ENCODE assay signal across 26 cellular contexts in the genomic region with DNA sequence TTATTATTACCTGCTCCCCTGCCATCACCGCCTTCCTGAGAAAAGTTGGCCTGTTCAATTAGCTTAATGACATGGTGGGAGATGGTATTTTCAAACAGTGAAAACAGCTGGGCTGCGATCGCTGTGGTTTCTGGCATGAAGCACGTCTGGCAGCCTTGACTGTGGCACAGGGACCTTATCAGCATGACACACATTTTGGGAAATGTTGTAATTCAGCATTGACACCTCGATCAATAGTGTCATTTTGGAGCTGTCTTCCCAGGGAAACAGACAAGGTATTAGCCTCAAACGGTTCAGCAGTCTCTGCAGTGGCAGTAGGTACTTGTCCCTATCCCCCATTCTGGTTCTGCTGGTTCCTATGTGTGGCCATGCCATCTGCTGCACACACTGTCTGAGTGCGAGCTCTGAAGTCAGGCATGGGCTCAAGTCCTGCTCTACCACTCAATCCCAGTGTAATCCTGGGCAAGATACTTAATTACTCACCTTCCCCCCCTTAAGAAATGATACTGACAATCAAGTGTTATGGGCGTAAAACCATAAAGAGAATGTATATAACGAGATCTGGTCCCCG.
A peak's percentile ranks its signal among the peaks of the same experiment; 100 is the strongest.
DNase-seq lines count a peak whose midpoint lies in the region; ATAC-seq, FAIRE-seq and TF ChIP-seq lines count a peak whose summit lies in the region.
"Had no signal": no experiment of that assay in that cellular context is flagged by ENCODE, and none has a peak within 500 bp of the region (broad histone marks: within the 10 kb centered on the region; RNA-seq: fewer than 3 reads in every experiment).

No MANE protein-coding gene starts in this region.

- no peak for TF ChIP-seq POLR2A in heart left ventricle (IDR thresholded peaks at IDR 0.05)

- H3K4me3 ChIP-seq in heart left ventricle, result no peak overlapping the region
- no peak overlapping the region for H3K4me3 ChIP-seq in pancreas
- H3K4me3 ChIP-seq: adrenal gland, gastrocnemius medialis, hepatocyte, PC-9, smooth muscle cell, upper lobe of right lung had no signal

- peak; percentile 33 for DNase-seq in NCI-H2227 treated with DMSO at 0.1 percent for 48 hours (lab: John Stamatoyannopoulos, UW)
- no peak for DNase-seq in NCI-H2227 (lab: John Stamatoyannopoulos, UW; ENCODE audit: unreplicated experiment)
- DNase-seq in NCI-H1694 treated with DMSO at 0.1 percent for 48 hours (lab: John Stamatoyannopoulos, UW), result peak; percentile 72
- peak in 2 of 5 donors; percentile 28 to 36 for DNase-seq in heart left ventricle
- peak in 1 of 6 donors; percentile 14 for DNase-seq in pancreas
- DNase-seq in NCI-H1930 (lab: John Stamatoyannopoulos, UW), result no peak
- DNase-seq in MV-4-11 (lab: John Stamatoyannopoulos, UW), result no peak
- DNase-seq: activated CD4-positive, alpha-beta memory T cell treated with anti-CD3 and anti-CD28 coated beads, Interleukin-2, amount 10 ng/mL, durations not matched to agents 7 days and 5 days; activated CD8-positive, alpha-beta memory T cell treated with anti-CD3 and anti-CD28 coated beads, Interleukin-2, amount 50 U/mL, for 48 hours; activated naive CD4-positive, alpha-beta T cell treated with anti-CD3 and anti-CD28 coated beads, Interleukin-2, amount 10 ng/mL, durations not matched to agents 7 days and 5 days; CD4-positive, alpha-beta T cell; kidney glomerular epithelial cell; mammary epithelial cell; stimulated activated naive CD4-positive, alpha-beta T cell; T-helper 17 cell; upper lobe of right lung had no signal

- H3K27ac ChIP-seq in heart left ventricle (peak overlapping the region in 7 of 12 donors; percentile 3 to 70 (median 41)), pancreas (no peak overlapping the region)
- H3K27ac ChIP-seq: adrenal gland, hepatocyte, PC-9, upper lobe of right lung had no signal

- ATAC-seq in heart left ventricle, result peak in 3 of 4 donors; percentile 37 to 51 (median 41)
- peak in 3 of 4 donors; percentile 44 to 59 (median 50) for ATAC-seq in pancreas
- no peak for ATAC-seq in HG03565 (IDR thresholded peaks at IDR 0.05; ENCODE audit: unreplicated experiment)
- ATAC-seq: SK-N-SH treated with all-trans-retinoic acid at 6 μM for 48 hours, T-helper 17 cell, upper lobe of right lung had no signal

- WGBS in heart left ventricle, 4 donors, result 51 to 63% (median 54%) methylated on average over 10 of the region's 10 CpGs
- 45 to 48% methylated on average over 10 of the region's 10 CpGs for WGBS in pancreas, 2 donors

- H3K4me1 ChIP-seq in heart left ventricle (peaks cover 0 to 36% (median 6%) of the 10 kb centered on the region in 12 donors), pancreas (peaks cover 0 to 5% (median 0%) of the 10 kb centered on the region in 3 donors)
- H3K4me1 ChIP-seq: adrenal gland, upper lobe of right lung had no signal

- H3K9me3 ChIP-seq in heart left ventricle, result peaks cover 0 to 5% (median 0%) of the 10 kb centered on the region in 12 donors
- no peaks in the 10 kb centered on the region for H3K9me3 ChIP-seq in pancreas
- H3K9me3 ChIP-seq: adrenal gland, gastrocnemius medialis, upper lobe of right lung had no signal

- H3K36me3 ChIP-seq in heart left ventricle (no peaks in the 10 kb centered on the region), pancreas (no peaks in the 10 kb centered on the region)
- H3K36me3 ChIP-seq: adrenal gland, gastrocnemius medialis, upper lobe of right lung had no signal

- no peaks in the 10 kb centered on the region for H3K27me3 ChIP-seq in heart left ventricle
- no peaks in the 10 kb centered on the region for H3K27me3 ChIP-seq in pancreas
- H3K27me3 ChIP-seq: gastrocnemius medialis, upper lobe of right lung had no signal

- FAIRE-seq in pancreas (lab: Jason Lieb, UNC), result no peak
- FAIRE-seq: A204.1, endothelial cell of umbilical vein, GM12891 had no signal

- intact Hi-C loops in heart left ventricle (cut with DNase I), result loop anchor here in 6 of 10 donors (2.0 to 10.0 kb wide), 5 partner anchors 89 to 152 kb away; no protein-coding TSS in a partner anchor
- intact Hi-C loops in pancreas (cut with DNase I), result no loop called here

- TF ChIP-seq CTCF in heart left ventricle (IDR thresholded peaks at IDR 0.05) (no peak), pancreas (IDR thresholded peaks at IDR 0.05) (no peak)

Comparison
In these comparisons a context has a peak if more than half of its experiments do, and no peak if none do; other contexts are left out.
1. DNase-seq: peak in NCI-H2227 treated with DMSO at 0.1 percent for 48 hours (single experiment) and NCI-H1694 treated with DMSO at 0.1 percent for 48 hours (single experiment); none in NCI-H2227 (single experiment), NCI-H1930 (0 of 2) and MV-4-11 (single experiment).
2. H3K27ac ChIP-seq: peak in heart left ventricle (7 of 12); none in pancreas (0 of 4).
3. intact Hi-C loops: an anchor here in heart left ventricle (2.0 to 10.0 kb wide); none called in pancreas.